In genomic region chr2:16650287-16651249, GRCh38 we compare ENCODE assay signal across 8 cellular contexts. TPM values are rescaled to one million over a fixed set of nuclear protein-coding genes. Genes with fewer than 3 reads are reported as not detected.
A peak's percentile ranks its signal among the peaks of the same experiment; 100 is the strongest.
DNase-seq lines count a peak whose midpoint lies in the region; ATAC-seq and TF ChIP-seq lines count a peak whose summit lies in the region.

No MANE protein-coding gene starts in this region.

- intact Hi-C loops in spleen (cut with DNase I; ENCODE audit: low total_unique reads) = no loop called here

- TF ChIP-seq CTCF in HL-60 (IDR thresholded peaks at IDR 0.05; ENCODE audit: insufficient read depth, low read length) (no peak), hepatocyte (IDR thresholded peaks at IDR 0.05; ENCODE audit: poor library complexity) (no peak), spleen (IDR thresholded peaks at IDR 0.05 in 8 of 11, conservative IDR thresholded peaks at IDR 0.05 in 3 of 11) (no peak)

- peak in 1 of 2 experiments; percentile 45 for DNase-seq in HL-60 (ENCODE audit: low read depth in 1 of 2, low spot score in 1 of 2)
- DNase-seq in amniotic stem cell (lab: John Stamatoyannopoulos, UW) = peak; percentile 2
- DNase-seq in hepatocyte (ENCODE audit: low spot score) = no peak
- DNase-seq in spleen = no peak
- no peak for DNase-seq in Ammon's horn (ENCODE audit: low spot score)
- no peak for DNase-seq in NCI-H1092 (lab: John Stamatoyannopoulos, UW)
- no peak for DNase-seq in NCI-H1105 (lab: John Stamatoyannopoulos, UW)

- H3K27me3 ChIP-seq in HL-60 (ENCODE audit: insufficient read depth, poor library complexity, severe bottlenecking) (no peaks in the 10 kb centered on the region), hepatocyte (no peaks in the 10 kb centered on the region), spleen (replicated peaks in 1 of 7) (no peaks in the 10 kb centered on the region)

- peak overlapping the region; percentile 55 for H3K4me2 ChIP-seq in hepatocyte

- H3K36me3 ChIP-seq in hepatocyte (replicated peaks; ENCODE audit: insufficient read depth, low read depth) = no peaks in the 10 kb centered on the region
- H3K36me3 ChIP-seq in spleen = peaks cover 0 to 20% (median 2%) of the 10 kb centered on the region in 6 donors

- H3K4me1 ChIP-seq in hepatocyte (ENCODE audit: insufficient read depth) = peaks cover 28% of the 10 kb centered on the region
- H3K4me1 ChIP-seq in spleen = peaks cover 56 to 100% (median 93%) of the 10 kb centered on the region in 6 donors

- H4K20me1 ChIP-seq in hepatocyte (ENCODE audit: insufficient read depth, poor library complexity, severe bottlenecking) = no peaks in the 10 kb centered on the region

- WGBS in hepatocyte (ENCODE audit: low lambda C conversion rate, missing lambda C conversion rate) = 63% methylated on average over 12 of the region's 12 CpGs
- WGBS in spleen, 5 donors = 34 to 51% (median 45%) methylated on average over 11 to 12 of the region's 12 CpGs

- H3K9me3 ChIP-seq in hepatocyte (ENCODE audit: low read depth) (no peaks in the 10 kb centered on the region), spleen (no peaks in the 10 kb centered on the region)

- H3K4me3 ChIP-seq in HL-60 (replicated peaks; ENCODE audit: insufficient read depth, low read length) (no peak overlapping the region), hepatocyte (no peak overlapping the region), spleen (peak overlapping the region in 4 of 8 donors; percentile 1 to 47 (median 12))

- TF ChIP-seq POLR2A in spleen (IDR thresholded peaks at IDR 0.05) = no peak

- ATAC-seq in HG03045 (IDR thresholded peaks at IDR 0.05; ENCODE audit: unreplicated experiment) = no peak

- no peaks in the 10 kb centered on the region for H3K79me2 ChIP-seq in hepatocyte

- no peaks in the 10 kb centered on the region for H3K9me2 ChIP-seq in hepatocyte (replicated peaks; ENCODE audit: insufficient read depth)

- H3K27ac ChIP-seq in HL-60 (replicated peaks) (peak overlapping the region; percentile 62), hepatocyte (peak overlapping the region; percentile 40), spleen (peak overlapping the region; percentile 63 to 95 (median 86))

- peak overlapping the region; percentile 60 for H2AFZ ChIP-seq in hepatocyte

RNA-seq across cellular contexts. Expression of gene CYRIA, which starts 15.1 kb away (rescaled TPM):
- total RNA-seq in hepatocyte (1.5 and 1.8 TPM in 2 replicates), spleen (10 to 100 TPM; 50.5 to 87.9 (median 75.5) TPM)
- polyA plus RNA-seq in hepatocyte (1.4 and 3.6 TPM in 2 replicates), spleen (10 to 100 TPM; 11.1 to 16.4 (median 13.2) TPM)

Comparison
In these comparisons a context has a peak if more than half of its experiments do, and no peak if none do; other contexts are left out.
1. RNA of gene CYRIA, which starts 15.1 kb away (total RNA-seq): 50.5 to 87.9 TPM in spleen; 1.5 to 1.8 TPM in hepatocyte; every median in the first group is over 10 times any median in the second.
2. Peak in every context shown above with its lines, with median percentiles within 50 percentile points of each other: H3K27ac ChIP-seq.